27 cellular contexts compared by ENCODE assay signal in genomic region chr20:60636417-60636816, GRCh38.
A peak's percentile ranks its signal among the peaks of the same experiment; 100 is the strongest.
DNase-seq lines count a peak whose midpoint lies in the region; TF ChIP-seq lines count a peak whose summit lies in the region.
"Had no signal": no experiment of that assay in that cellular context is flagged by ENCODE, and none has a peak within 500 bp of the region (broad histone marks: within the 10 kb centered on the region; RNA-seq: fewer than 3 reads in every experiment).

No MANE protein-coding gene starts in this region.

- no peaks in the 10 kb centered on the region for H3K9me3 ChIP-seq in neural cell (ENCODE audit: low read length)
- H3K9me3 ChIP-seq: A549; BE2C; BLaER1; BLaER1 treated with 17β-estradiol and CSF1 and Interleukin-3, amounts not matched to agents 10 nM and 100 nM had no signal

- H3K36me3 ChIP-seq in neural cell (ENCODE audit: insufficient read depth, low read length): no peaks in the 10 kb centered on the region
- H3K36me3 ChIP-seq: BE2C; BLaER1; BLaER1 treated with 17β-estradiol and CSF1 and Interleukin-3, amounts not matched to agents 10 nM and 100 nM had no signal

- no peak overlapping the region for H3K4me2 ChIP-seq in neural cell (ENCODE audit: low read length)
- H3K4me2 ChIP-seq: A549; BLaER1; BLaER1 treated with 17β-estradiol and CSF1 and Interleukin-3, amounts not matched to agents 10 nM and 100 nM had no signal

- peak overlapping the region; percentile 25 for H3K9ac ChIP-seq in neural cell (ENCODE audit: low read length)
- H3K9ac ChIP-seq: BLaER1; BLaER1 treated with 17β-estradiol and CSF1 and Interleukin-3, amounts not matched to agents 10 nM and 100 nM had no signal

- no peak for TF ChIP-seq CTCF in neural cell (IDR thresholded peaks at IDR 0.05; ENCODE audit: poor library complexity, severe bottlenecking)

- TF ChIP-seq EP300 in neural cell (conservative IDR thresholded peaks at IDR 0.05; ENCODE audit: poor library complexity, severe bottlenecking): peak; percentile 85

- H3K9me2 ChIP-seq in neural cell (ENCODE audit: insufficient read depth, low read length): no peaks in the 10 kb centered on the region

- DNase-seq in HUDEP-2 (lab: John Stamatoyannopoulos, UW; ENCODE audit: unreplicated experiment in 76 of 76): no peak
- DNase-seq: 8988T; ACHN; AML-193; BE2C; C1 segment of cervical spinal cord; Caco-2; Calu3; CD4-positive, alpha-beta memory T cell; CD4-positive, alpha-beta T cell; CD4-positive, CD25-positive, alpha-beta regulatory T cell; CD8-positive, alpha-beta memory T cell; CD8-positive, alpha-beta T cell; COR-L47; DMS 273 treated with DMSO at 0.1 percent for 48 hours; DMS153; DMS53; DMS79; DMS79 treated with DMSO at 0.1 percent for 48 hours; DND-41; EL had no signal

- H3K79me2 ChIP-seq in neural cell (replicated peaks; ENCODE audit: insufficient read depth, low read length): no peaks in the 10 kb centered on the region

- H3F3A ChIP-seq in neural cell (ENCODE audit: insufficient read depth, low read length, poor library complexity, severe bottlenecking): no peaks in the 10 kb centered on the region

- H3K27ac ChIP-seq in neural cell (ENCODE audit: low read length): peak overlapping the region; percentile 78
- H3K27ac ChIP-seq: 22Rv1; A549; BLaER1; BLaER1 treated with 17β-estradiol and CSF1 and Interleukin-3, amounts not matched to agents 10 nM and 100 nM; C4-2B had no signal

- H4K20me1 ChIP-seq in neural cell (ENCODE audit: insufficient read depth): no peaks in the 10 kb centered on the region
- H4K20me1 ChIP-seq: BLaER1; BLaER1 treated with 17β-estradiol and CSF1 and Interleukin-3, amounts not matched to agents 10 nM and 100 nM had no signal

- peak; percentile 24 for TF ChIP-seq RAD21 in neural cell (conservative IDR thresholded peaks at IDR 0.05)

- no peaks in the 10 kb centered on the region for H3K27me3 ChIP-seq in neural cell (ENCODE audit: insufficient read depth, low read depth, low read length)
- H3K27me3 ChIP-seq: BE2C; BLaER1; BLaER1 treated with 17β-estradiol and CSF1 and Interleukin-3, amounts not matched to agents 10 nM and 100 nM had no signal

- H3K4me3 ChIP-seq in neural cell (ENCODE audit: low read length): no peak overlapping the region
- H3K4me3 ChIP-seq: A549; BLaER1; BLaER1 treated with 17β-estradiol and CSF1 and Interleukin-3, amounts not matched to agents 10 nM and 100 nM had no signal

- H2AFZ ChIP-seq in neural cell (ENCODE audit: low read depth, low read length): no peak overlapping the region

TF ChIP-seq in neural cell, 6 proteins besides CTCF, POLR2A, EP300 and RAD21:
- TF ChIP-seq MXI1 (conservative IDR thresholded peaks at IDR 0.05; ENCODE audit: poor library complexity, severe bottlenecking): no peak
- peak; percentile 68 for TF ChIP-seq POLR2AphosphoS5 (IDR thresholded peaks at IDR 0.05)
- TF ChIP-seq REST (IDR thresholded peaks at IDR 0.05; ENCODE audit: borderline replicate concordance): peak; percentile 97
- no peak for TF ChIP-seq TAF1 (IDR thresholded peaks at IDR 0.05; ENCODE audit: low read depth)
- no peak for TF ChIP-seq EZH2 (IDR thresholded peaks at IDR 0.05; ENCODE audit: borderline replicate concordance, insufficient read depth, low read length, poor library complexity, severe bottlenecking)
- no peak for TF ChIP-seq SMC3 (conservative IDR thresholded peaks at IDR 0.05; ENCODE audit: poor library complexity)
TF ChIP-seq in neural cell: peak in this region for 2.
